In the genomic region with DNA sequence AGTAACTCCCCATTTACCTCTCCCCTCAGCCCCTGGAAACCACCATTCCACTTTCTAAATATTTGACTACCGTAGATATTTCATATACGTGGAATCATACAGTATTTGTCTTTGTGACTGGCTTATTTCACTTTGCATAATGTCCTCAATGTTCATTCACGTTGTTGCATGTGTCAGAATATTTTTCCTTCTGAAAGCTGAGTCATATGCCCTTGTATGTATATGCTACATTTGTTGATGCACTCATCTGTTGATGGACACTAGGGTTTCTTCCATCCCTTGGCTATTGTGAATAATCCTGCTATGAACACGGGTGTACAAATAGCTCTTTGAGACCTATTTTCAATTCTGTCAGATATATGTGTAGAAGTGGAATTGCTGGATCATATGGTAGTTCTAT, we compare ENCODE assay signal across 13 cellular contexts.
"Had no signal": no experiment of that assay in that cellular context is flagged by ENCODE, and none has a peak within 500 bp of the region (broad histone marks: within the 10 kb centered on the region; RNA-seq: fewer than 3 reads in every experiment).

No MANE protein-coding gene starts in this region.

- H3K27me3 Mint-ChIP-seq: dendritic cell treated with granulocyte-macrophage colony-stimulating factor and Interleukin-4, amounts not matched to agents 40 ng/mL and 50 ng/mL, for 4 days; effector memory CD8-positive, alpha-beta T cell; naive thymus-derived CD8-positive, alpha-beta T cell had no signal

- H3K4me1 ChIP-seq: heart left ventricle had no signal

- H3K9me3 ChIP-seq: heart left ventricle, mucosa of descending colon, neutrophil had no signal

- H3K27ac Mint-ChIP-seq: dendritic cell treated with granulocyte-macrophage colony-stimulating factor and Interleukin-4, amounts not matched to agents 40 ng/mL and 50 ng/mL, for 4 days; effector memory CD8-positive, alpha-beta T cell; naive thymus-derived CD8-positive, alpha-beta T cell had no signal

- DNase-seq: effector memory CD8-positive, alpha-beta T cell; heart left ventricle; hippocampal formation; mucosa of descending colon; naive thymus-derived CD8-positive, alpha-beta T cell; stimulated activated CD4-positive, alpha-beta T cell treated with anti-CD3 and anti-CD28 coated beads, Interleukin-2, amount 100 ng/mL, for 24 hours; stimulated activated CD4-positive, alpha-beta T cell treated with anti-CD3 and anti-CD28 coated beads, Interleukin-4, amount 100 ng/mL, for 4 hours; stimulated activated naive CD4-positive, alpha-beta T cell; trophoblast cell had no signal

- H3K4me1 Mint-ChIP-seq: naive thymus-derived CD8-positive, alpha-beta T cell had no signal

- H3K4me3 ChIP-seq: heart left ventricle, mucosa of descending colon had no signal

- H3K27ac ChIP-seq: heart left ventricle, neutrophil had no signal

- H3K27me3 ChIP-seq: heart left ventricle, neutrophil had no signal

- H3K4me3 Mint-ChIP-seq: dendritic cell treated with granulocyte-macrophage colony-stimulating factor and Interleukin-4, amounts not matched to agents 40 ng/mL and 50 ng/mL, for 4 days; effector memory CD8-positive, alpha-beta T cell; naive thymus-derived CD8-positive, alpha-beta T cell had no signal

- H3K36me3 ChIP-seq: heart left ventricle, neutrophil had no signal

- ATAC-seq: effector memory CD8-positive, alpha-beta T cell; heart left ventricle; left lobe of liver; mucosa of descending colon; naive thymus-derived CD8-positive, alpha-beta T cell; sciatic nerve had no signal

- H3K9me3 Mint-ChIP-seq: dendritic cell treated with granulocyte-macrophage colony-stimulating factor and Interleukin-4, amounts not matched to agents 40 ng/mL and 50 ng/mL, for 4 days; effector memory CD8-positive, alpha-beta T cell; naive thymus-derived CD8-positive, alpha-beta T cell had no signal
